Comparison of ENCODE assay signal across 8 cellular contexts in genomic region chr1:113871597-113872113, GRCh38. TPM values are rescaled to one million over a fixed set of nuclear protein-coding genes. Genes with fewer than 3 reads are reported as not detected.
DNase-seq lines count a peak whose midpoint lies in the region; ATAC-seq and TF ChIP-seq lines count a peak whose summit lies in the region.

Gene PTPN22, minus strand, starts transcription at chr1:113871712.

- no peaks in the 10 kb centered on the region for H3K27me3 ChIP-seq in CD8-positive, alpha-beta T cell (ENCODE audit: insufficient read depth, low read length)
- no peaks in the 10 kb centered on the region for H3K27me3 ChIP-seq in duodenal mucosa (ENCODE audit: control insufficient read depth in 1 of 2, insufficient read depth in 2 of 2, low read length in 2 of 2)
- no peaks in the 10 kb centered on the region for H3K27me3 ChIP-seq in neutrophil
- no peaks in the 10 kb centered on the region for H3K27me3 ChIP-seq in upper lobe of right lung

- peak within 1 kb of the TSS; percentile 53 for H3K4me3 ChIP-seq in CD8-positive, alpha-beta T cell (ENCODE audit: low read depth, low read length)
- H3K4me3 ChIP-seq in duodenal mucosa (ENCODE audit: low read depth in 1 of 2, low read length in 2 of 2) (peak within 1 kb of the TSS; percentile 21 to 42), neutrophil (ENCODE audit: low read depth in 1 of 2, low read length in 1 of 2) (peak within 1 kb of the TSS; percentile 63 to 72), upper lobe of right lung (peak within 1 kb of the TSS; percentile 40)

- no peaks in the 10 kb centered on the region for H3K9me3 Mint-ChIP-seq in CD8-positive, alpha-beta T cell
- no peaks in the 10 kb centered on the region for H3K9me3 Mint-ChIP-seq in IgD-negative memory B cell
- H3K9me3 Mint-ChIP-seq in activated CD4-positive, alpha-beta T cell treated with anti-CD3 and anti-CD28 coated beads for 36 hours (ENCODE audit: low read depth): no peaks in the 10 kb centered on the region

- peaks cover 81% of the 10 kb centered on the region for H3K4me1 Mint-ChIP-seq in CD8-positive, alpha-beta T cell (ENCODE audit: low read depth)
- peaks cover 44 to 54% (median 44%) of the 10 kb centered on the region in 3 donors for H3K4me1 Mint-ChIP-seq in IgD-negative memory B cell
- peaks cover 72% of the 10 kb centered on the region for H3K4me1 Mint-ChIP-seq in activated CD4-positive, alpha-beta T cell treated with anti-CD3 and anti-CD28 coated beads for 36 hours

- peak within 1 kb of the TSS; percentile 10 to 57 for H3K9ac ChIP-seq in duodenal mucosa (ENCODE audit: low read depth in 1 of 2, low read length in 2 of 2)

- intact Hi-C loops in CD8-positive, alpha-beta T cell (cut with DNase I, micrococcal nuclease): loop anchor here (1.0 to 2.0 kb wide), 10 partner anchors 13 to 639 kb away; partner anchors contain the start of genes DCLRE1B (in 2 of the 2), HIPK1 (in 1 of the 2), RSBN1 (in 1 of the 2) and TRIM33 (in 1 of the 2)
- intact Hi-C loops in activated CD4-positive, alpha-beta T cell treated with anti-CD3 and anti-CD28 coated beads for 36 hours (cut with DNase I, micrococcal nuclease): loop anchor here (1.0 to 10.0 kb wide), 11 partner anchors 33 to 1253 kb away; partner anchors contain the start of genes RSBN1 (in 2 of the 2), AP4B1 (in 1 of the 2), CAPZA1 (in 1 of the 2) and DCLRE1B (in 1 of the 2)
- intact Hi-C loops in upper lobe of right lung (cut with DNase I): no loop called here

- DNase-seq in CD8-positive, alpha-beta T cell: peak; percentile 64 to 91 (median 78)
- peak; percentile 89 for DNase-seq in activated CD4-positive, alpha-beta T cell treated with anti-CD3 and anti-CD28 coated beads for 36 hours
- peak; percentile 68 for DNase-seq in upper lobe of right lung
- no peak for DNase-seq in COLO668 (lab: John Stamatoyannopoulos, UW; ENCODE audit: unreplicated experiment)

- POLR2A ChIA-PET in CD8-positive, alpha-beta T cell (lab: Charles Lee): interaction anchor here (1.0 to 1.3 kb wide), 2 partner anchors 12 to 32 kb away, joined by 4 read pairs; no protein-coding TSS in a partner anchor
- POLR2A ChIA-PET in activated CD4-positive, alpha-beta T cell treated with anti-CD3 and anti-CD28 coated beads for 36 hours (lab: Charles Lee): no interaction called here

- H3K27ac ChIP-seq in CD8-positive, alpha-beta T cell (ENCODE audit: low read depth, low read length): peak within 1 kb of the TSS; percentile 82
- H3K27ac ChIP-seq in duodenal mucosa (ENCODE audit: low read depth, low read length) (peak within 1 kb of the TSS; percentile 65), neutrophil (peak within 1 kb of the TSS; percentile 92), upper lobe of right lung (peak within 1 kb of the TSS; percentile 75)

- TF ChIP-seq CTCF in CD8-positive, alpha-beta T cell (IDR thresholded peaks at IDR 0.05): no peak
- no peak for TF ChIP-seq CTCF in neutrophil (IDR thresholded peaks at IDR 0.05)
- TF ChIP-seq CTCF in upper lobe of right lung (IDR thresholded peaks at IDR 0.05): no peak

- H3K4me1 ChIP-seq in CD8-positive, alpha-beta T cell (ENCODE audit: insufficient read depth, low read length): peaks cover 65% of the 10 kb centered on the region
- peaks cover 14 to 24% of the 10 kb centered on the region in 2 donors for H3K4me1 ChIP-seq in duodenal mucosa (ENCODE audit: control insufficient read depth in 1 of 2, insufficient read depth in 2 of 2, low read length in 2 of 2)
- H3K4me1 ChIP-seq in neutrophil (ENCODE audit: control insufficient read depth in 1 of 2, insufficient read depth in 1 of 2, low read depth in 1 of 2, low read length in 1 of 2): peaks cover 79% of the 10 kb centered on the region in 2 experiments
- H3K4me1 ChIP-seq in upper lobe of right lung: peaks cover 22% of the 10 kb centered on the region

- peak within 1 kb of the TSS; percentile 98 for H3K27ac Mint-ChIP-seq in CD8-positive, alpha-beta T cell
- peak within 1 kb of the TSS; percentile 91 to 93 (median 93) for H3K27ac Mint-ChIP-seq in IgD-negative memory B cell
- peak within 1 kb of the TSS; percentile 99 for H3K27ac Mint-ChIP-seq in activated CD4-positive, alpha-beta T cell treated with anti-CD3 and anti-CD28 coated beads for 36 hours

- no peaks in the 10 kb centered on the region for H3K9me3 ChIP-seq in CD8-positive, alpha-beta T cell (ENCODE audit: low read length)
- H3K9me3 ChIP-seq in duodenal mucosa (ENCODE audit: control insufficient read depth in 1 of 2, low read length in 2 of 2): no peaks in the 10 kb centered on the region
- H3K9me3 ChIP-seq in neutrophil: no peaks in the 10 kb centered on the region
- no peaks in the 10 kb centered on the region for H3K9me3 ChIP-seq in upper lobe of right lung

- H3K27me3 Mint-ChIP-seq in CD8-positive, alpha-beta T cell (ENCODE audit: low read depth): no peaks in the 10 kb centered on the region
- H3K27me3 Mint-ChIP-seq in IgD-negative memory B cell: no peaks in the 10 kb centered on the region
- no peaks in the 10 kb centered on the region for H3K27me3 Mint-ChIP-seq in activated CD4-positive, alpha-beta T cell treated with anti-CD3 and anti-CD28 coated beads for 36 hours

- H3K36me3 ChIP-seq in CD8-positive, alpha-beta T cell (ENCODE audit: insufficient read depth, low read length): no peaks in the 10 kb centered on the region
- H3K36me3 ChIP-seq in duodenal mucosa (ENCODE audit: control insufficient read depth in 1 of 2, insufficient read depth in 2 of 2, low read length in 2 of 2) (no peaks in the 10 kb centered on the region), neutrophil (no peaks in the 10 kb centered on the region), upper lobe of right lung (no peaks in the 10 kb centered on the region)

- peak; percentile 84 for ATAC-seq in CD8-positive, alpha-beta T cell
- peak; percentile 89 for ATAC-seq in GM21515 (IDR thresholded peaks at IDR 0.05; ENCODE audit: unreplicated experiment)
- peak; percentile 84 for ATAC-seq in activated CD4-positive, alpha-beta T cell treated with anti-CD3 and anti-CD28 coated beads for 36 hours
- peak; percentile 96 for ATAC-seq in upper lobe of right lung

- peak within 1 kb of the TSS; percentile 83 for H3K4me3 Mint-ChIP-seq in CD8-positive, alpha-beta T cell
- H3K4me3 Mint-ChIP-seq in IgD-negative memory B cell: peak within 1 kb of the TSS; percentile 88 to 95 (median 92)
- peak within 1 kb of the TSS; percentile 84 for H3K4me3 Mint-ChIP-seq in activated CD4-positive, alpha-beta T cell treated with anti-CD3 and anti-CD28 coated beads for 36 hours

- H3K36me3 Mint-ChIP-seq in CD8-positive, alpha-beta T cell: peaks cover 10% of the 10 kb centered on the region
- H3K36me3 Mint-ChIP-seq in IgD-negative memory B cell: peaks cover 6% of the 10 kb centered on the region
- peaks cover 11% of the 10 kb centered on the region for H3K36me3 Mint-ChIP-seq in activated CD4-positive, alpha-beta T cell treated with anti-CD3 and anti-CD28 coated beads for 36 hours (ENCODE audit: low read depth)

- CTCF ChIA-PET in CD8-positive, alpha-beta T cell (lab: Charles Lee): interaction anchor here (0.6 kb wide), 1 partner anchor 58 kb away, joined by 4 read pairs; the partner anchor contains the start of gene HIPK1
- CTCF ChIA-PET in activated CD4-positive, alpha-beta T cell treated with anti-CD3 and anti-CD28 coated beads for 36 hours (lab: Charles Lee): no interaction called here

RNA-seq across cellular contexts. Expression of gene PTPN22, which starts in this region (rescaled TPM):
- 10 to 100 TPM; 48.6 to 52.4 TPM for total RNA-seq in CD8-positive, alpha-beta T cell
- 41.1 TPM for polyA plus RNA-seq in IgD-negative memory B cell
- 10 to 100 TPM; 42.4 to 52.6 TPM for total RNA-seq in activated CD4-positive, alpha-beta T cell treated with anti-CD3 and anti-CD28 coated beads for 36 hours
- 12.2 TPM for total RNA-seq in upper lobe of right lung
